22 cellular contexts compared by ENCODE assay signal in the genomic region with DNA sequence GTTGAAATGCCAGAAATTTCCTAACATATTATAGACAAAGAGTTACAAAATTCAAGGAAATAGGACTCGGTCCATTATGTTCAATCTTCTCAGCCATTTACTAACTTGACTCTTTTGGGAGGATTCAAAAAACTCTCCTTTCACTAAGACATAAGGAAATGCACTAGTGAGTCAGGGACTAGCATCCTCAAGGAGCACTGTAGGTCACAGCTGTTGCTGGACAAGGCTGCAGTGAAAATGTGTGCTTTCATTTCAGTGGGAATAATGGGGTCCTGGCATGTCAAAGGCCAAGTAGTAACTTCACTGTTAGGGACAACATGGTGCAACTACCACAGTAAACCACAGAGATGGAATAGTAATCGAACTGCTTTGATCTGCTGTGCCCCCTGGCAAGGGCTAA.
"Had no signal": no experiment of that assay in that cellular context is flagged by ENCODE, and none has a peak within 500 bp of the region (broad histone marks: within the 10 kb centered on the region; RNA-seq: fewer than 3 reads in every experiment).

No MANE protein-coding gene starts in this region.

- H2AFZ ChIP-seq: neural progenitor cell, parathyroid adenoma had no signal

- DNase-seq: colonic mucosa; effector memory CD4-positive, alpha-beta T cell; esophagus squamous epithelium; gastrocnemius medialis; head of caudate nucleus; kidney; mucosa of descending colon; naive thymus-derived CD4-positive, alpha-beta T cell; right lobe of liver; stimulated activated CD4-positive, alpha-beta T cell treated with anti-CD3 and anti-CD28 coated beads, Interleukin-12 subunit alpha, Interleukin-12 subunit beta, amount 100 ng/mL, for 4 hours; stimulated activated CD4-positive, alpha-beta T cell treated with anti-CD3 and anti-CD28 coated beads, Interleukin-1b, Interleukin-23, amount 100 ng/mL, for 48 hours; stimulated activated CD4-positive, alpha-beta T cell treated with anti-CD3 and anti-CD28 coated beads, Interleukin-4, amount 100 ng/mL, for 1 hour; stimulated activated CD8-positive, alpha-beta memory T cell treated with anti-CD3 and anti-CD28 coated beads, Interleukin-4, amount 100 ng/mL, for 48 hours; stimulated activated naive CD4-positive, alpha-beta T cell; stimulated activated naive CD8-positive, alpha-beta T cell treated with anti-CD3 and anti-CD28 coated beads, Interleukin-15, amount 100 ng/mL, for 72 hours; thyroid gland had no signal

- H3K9me3 ChIP-seq: colonic mucosa, esophagus squamous epithelium, gastrocnemius medialis, mucosa of descending colon, right lobe of liver, thyroid gland, vagina had no signal

- H3K79me2 ChIP-seq: parathyroid adenoma had no signal

- H3K27ac ChIP-seq: colonic mucosa, esophagus squamous epithelium, gastrocnemius medialis, neural progenitor cell, parathyroid adenoma, right lobe of liver, thyroid gland, vagina had no signal

- FAIRE-seq: endothelial cell of umbilical vein, kidney had no signal

- H3K4me2 ChIP-seq: neural progenitor cell, smooth muscle cell had no signal

- H3K9ac ChIP-seq: neural progenitor cell, parathyroid adenoma had no signal

- H3K4me3 ChIP-seq: colonic mucosa, esophagus squamous epithelium, gastrocnemius medialis, lung, mucosa of descending colon, neural progenitor cell, right lobe of liver, smooth muscle cell, thyroid gland, vagina had no signal

- H3K4me1 ChIP-seq: colonic mucosa, neural progenitor cell, parathyroid adenoma, vagina had no signal

- H3K27me3 ChIP-seq: colonic mucosa, esophagus squamous epithelium, gastrocnemius medialis, neural progenitor cell, right lobe of liver, thyroid gland, vagina had no signal

- H3K36me3 ChIP-seq: colonic mucosa, esophagus squamous epithelium, gastrocnemius medialis, neural progenitor cell, right lobe of liver, thyroid gland, vagina had no signal
